ENCODE assay signal across 10 cellular contexts in genomic region chr17:77146882-77147281, GRCh38. TPM values are rescaled to one million over a fixed set of nuclear protein-coding genes. Genes with fewer than 3 reads are reported as not detected.
A peak's percentile ranks its signal among the peaks of the same experiment; 100 is the strongest.
DNase-seq lines count a peak whose midpoint lies in the region; ATAC-seq and TF ChIP-seq lines count a peak whose summit lies in the region.
"Had no signal": no experiment of that assay in that cellular context is flagged by ENCODE, and none has a peak within 500 bp of the region (broad histone marks: within the 10 kb centered on the region; RNA-seq: fewer than 3 reads in every experiment).

No MANE protein-coding gene starts in this region.

- H3K27me3 ChIP-seq in cardiac muscle cell (no peaks in the 10 kb centered on the region), mucosa of rectum (ENCODE audit: control insufficient read depth in 2 of 2, insufficient read depth in 2 of 2, low read length in 2 of 2) (no peaks in the 10 kb centered on the region), mammary epithelial cell (ENCODE audit: insufficient read depth, low read length) (no peaks in the 10 kb centered on the region)
- H3K27me3 ChIP-seq: BE2C, MG63 had no signal

- BruUV-seq in mammary epithelial cell (replicated peaks; lab: Mats Ljungman, UMichigan), result no TSS peak

- H3K9me3 ChIP-seq in cardiac muscle cell (ENCODE audit: low read depth), result no peaks in the 10 kb centered on the region
- H3K9me3 ChIP-seq in mucosa of rectum (ENCODE audit: control insufficient read depth in 2 of 2, low read length in 2 of 2), result no peaks in the 10 kb centered on the region
- no peaks in the 10 kb centered on the region for H3K9me3 ChIP-seq in mammary epithelial cell (replicated peaks; ENCODE audit: insufficient read depth, low read length)
- H3K9me3 ChIP-seq: BE2C, MG63 had no signal

- H2AFZ ChIP-seq in mammary epithelial cell (ENCODE audit: low read depth, low read length), result no peak overlapping the region

- H3K4me3 ChIP-seq in cardiac muscle cell (no peak overlapping the region), mucosa of rectum (ENCODE audit: low read length in 2 of 2) (peak overlapping the region; percentile 0 to 28), mammary epithelial cell (replicated peaks in 1 of 3; ENCODE audit: insufficient read depth in 1 of 3, low read depth in 2 of 3, low read length in 3 of 3) (no peak overlapping the region), foreskin fibroblast (ENCODE audit: low read depth in 1 of 2, low read length in 2 of 2) (no peak overlapping the region)
- H3K4me3 ChIP-seq: MG63 had no signal

- ATAC-seq in HG03469 (IDR thresholded peaks at IDR 0.05; ENCODE audit: unreplicated experiment), result no peak

- H3K27ac ChIP-seq in cardiac muscle cell (peak overlapping the region; percentile 87), cingulate gyrus (ENCODE audit: low read depth, low read length) (peak overlapping the region; percentile 86), mucosa of rectum (ENCODE audit: low read depth in 2 of 2, low read length in 2 of 2) (peak overlapping the region; percentile 40 to 83), mammary epithelial cell (ENCODE audit: insufficient read depth, low read depth, low read length) (no peak overlapping the region)

- TF ChIP-seq CTCF in cardiac muscle cell (IDR thresholded peaks at IDR 0.05; ENCODE audit: low read depth, low read length) (no peak), mammary epithelial cell (conservative IDR thresholded peaks at IDR 0.05 in 1 of 2, IDR thresholded peaks at IDR 0.05 in 1 of 2; ENCODE audit: extremely low read depth in 1 of 2, insufficient read depth in 1 of 2, low read depth in 1 of 2, low read length in 2 of 2) (no peak), foreskin fibroblast (IDR thresholded peaks at IDR 0.05; ENCODE audit: low read depth, low read length) (no peak)

- H4K20me1 ChIP-seq in mammary epithelial cell (ENCODE audit: insufficient read depth, low read length), result no peaks in the 10 kb centered on the region

- DNase-seq in cardiac muscle cell (ENCODE audit: low read depth in 1 of 2, low spot score in 1 of 2) (no peak), cardiac septum (ENCODE audit: low spot score) (no peak), UCSD-AML1 (lab: John Stamatoyannopoulos, UW; ENCODE audit: unreplicated experiment) (no peak), mammary epithelial cell (no peak), foreskin fibroblast (no peak)
- DNase-seq: BE2C, MG63 had no signal

- H3K9ac ChIP-seq in mucosa of rectum (ENCODE audit: low read depth in 1 of 2, low read length in 2 of 2), result peak overlapping the region in 1 of 2 donors; percentile 5
- H3K9ac ChIP-seq in mammary epithelial cell (ENCODE audit: insufficient read depth, low read length), result no peak overlapping the region

- H3K4me2 ChIP-seq in mammary epithelial cell (ENCODE audit: insufficient read depth, low read depth, low read length), result no peak overlapping the region

- H3K79me2 ChIP-seq in mammary epithelial cell (ENCODE audit: insufficient read depth, low read length), result peaks cover 98% of the 10 kb centered on the region

- WGBS in mammary epithelial cell (ENCODE audit: low coverage, missing lambda C conversion rate), result 98% methylated on average over 17 of the region's 17 CpGs

- in situ Hi-C loops in mammary epithelial cell (cut with MboI; ENCODE audit: low sequenced_read_pairs in 2 of 2), result no loop called here

- CTCF ChIA-PET in mammary epithelial cell (lab: Charles Lee; ENCODE audit: low non-redundant PET), result no interaction called here

- intact Hi-C loops in cardiac septum (cut with DNase I), result loop anchor here (5.0 kb wide), 2 partner anchors 35 to 65 kb away; no protein-coding TSS in a partner anchor
- intact Hi-C loops in mammary epithelial cell (cut with micrococcal nuclease), result no loop called here

- H3K36me3 ChIP-seq in cardiac muscle cell (peaks cover 7% of the 10 kb centered on the region), mucosa of rectum (ENCODE audit: control insufficient read depth in 2 of 2, insufficient read depth in 2 of 2, low read length in 2 of 2) (peaks cover 8 to 25% of the 10 kb centered on the region in 2 donors), mammary epithelial cell (ENCODE audit: insufficient read depth, low read length) (peaks cover 37% of the 10 kb centered on the region)

- dilution Hi-C loops in mammary epithelial cell (cut with HindIII; ENCODE audit: low sequenced_read_pairs), result no loop called here

- H3K4me1 ChIP-seq in cardiac muscle cell (ENCODE audit: low read depth) (peaks cover 45% of the 10 kb centered on the region), mucosa of rectum (ENCODE audit: control insufficient read depth in 2 of 2, insufficient read depth in 2 of 2, low read length in 2 of 2) (peaks cover 25 to 31% of the 10 kb centered on the region in 2 donors), mammary epithelial cell (ENCODE audit: insufficient read depth, low read length) (peaks cover 26% of the 10 kb centered on the region)

RNA-seq across cellular contexts. Expression of gene SEC14L1, which starts 6.1 kb away (rescaled TPM):
- total RNA-seq in cardiac muscle cell (25.5 and 26.0 TPM in 2 replicates), cardiac septum (44.2 TPM), mammary epithelial cell (10 to 100 TPM; 66.0 to 67.6 TPM)
- polyA plus RNA-seq in cardiac muscle cell (30.0 and 32.4 TPM in 2 replicates), mammary epithelial cell (34.8 TPM)
- polyA minus RNA-seq in mammary epithelial cell, result 53.9 TPM

Comparison
In these comparisons a context has a peak if more than half of its experiments do, and no peak if none do; other contexts are left out.
1. H3K4me3 ChIP-seq: peak in mucosa of rectum (2 of 2); none in cardiac muscle cell (single experiment), mammary epithelial cell (0 of 3) and foreskin fibroblast (0 of 2).